22 cellular contexts compared by ENCODE assay signal in the genomic region with DNA sequence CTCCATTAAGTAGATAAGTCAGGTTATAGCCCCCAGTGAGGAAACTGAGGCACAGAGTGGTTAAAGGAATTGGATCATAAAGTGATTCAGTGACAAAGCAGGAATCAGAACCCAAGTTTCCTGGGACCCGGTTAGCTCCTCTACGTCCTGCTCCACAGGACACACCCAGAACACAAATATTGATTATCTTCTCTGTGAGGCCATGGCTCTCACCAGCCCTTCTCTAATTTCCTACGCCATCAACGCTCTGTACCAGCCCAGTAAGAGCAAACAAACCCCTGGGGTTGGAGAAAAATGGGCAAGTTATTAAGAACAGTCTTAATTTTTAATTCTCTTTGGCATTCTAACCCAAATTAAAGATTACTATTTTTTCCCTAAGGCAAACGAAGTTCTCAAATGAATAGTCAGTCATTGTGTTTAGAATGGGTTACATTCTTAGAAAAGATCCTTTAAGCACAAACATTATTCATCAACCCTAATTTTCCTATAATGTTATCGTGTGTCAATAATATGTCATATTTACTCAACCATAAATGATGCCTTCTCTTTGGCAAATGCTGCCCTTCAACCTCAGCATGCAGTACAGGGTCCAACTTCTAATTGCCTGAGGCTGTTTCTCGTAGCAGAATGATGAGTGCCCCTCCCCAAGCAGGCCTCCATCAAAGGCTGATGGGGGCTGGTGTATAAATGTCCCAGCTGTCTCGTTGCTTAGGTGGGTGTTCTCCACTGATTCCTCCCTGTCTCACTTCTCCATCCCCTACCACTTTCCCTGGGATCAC. TPM values are rescaled to one million over a fixed set of nuclear protein-coding genes. Genes with fewer than 3 reads are reported as not detected.
DNase-seq lines count a peak whose midpoint lies in the region; ATAC-seq and TF ChIP-seq lines count a peak whose summit lies in the region.
"Had no signal": no experiment of that assay in that cellular context is flagged by ENCODE, and none has a peak within 500 bp of the region (broad histone marks: within the 10 kb centered on the region; RNA-seq: fewer than 3 reads in every experiment).

No MANE protein-coding gene starts in this region.

- H3K27ac Mint-ChIP-seq in naive B cell: peak overlapping the region in 4 of 6 donors; percentile 22 to 95 (median 60)
- H3K27ac Mint-ChIP-seq: activated B cell treated with CpG ODN at 0.5 μM for 24 hours had no signal

- H3K36me3 ChIP-seq in PC-3 (ENCODE audit: low read depth, low read length): no peaks in the 10 kb centered on the region
- no peaks in the 10 kb centered on the region for H3K36me3 ChIP-seq in breast epithelium

- POLR2A ChIA-PET in PC-3 (lab: Charles Lee; ENCODE audit: unreplicated experiment): no interaction called here

- H3K4me1 Mint-ChIP-seq in naive B cell: peaks cover 2 to 19% (median 6%) of the 10 kb centered on the region in 3 donors
- H3K4me1 Mint-ChIP-seq: activated B cell treated with CpG ODN at 0.5 μM for 24 hours had no signal

- no peak overlapping the region for H2AFZ ChIP-seq in PC-3 (ENCODE audit: low read length)
- H2AFZ ChIP-seq: PC-9 had no signal

- H3K27me3 ChIP-seq in PC-3 (ENCODE audit: low read length) (no peaks in the 10 kb centered on the region), breast epithelium (no peaks in the 10 kb centered on the region)

- H4K20me1 ChIP-seq in PC-3 (ENCODE audit: low read length): no peaks in the 10 kb centered on the region

- no peaks in the 10 kb centered on the region for H3K79me2 ChIP-seq in PC-3 (ENCODE audit: low read length)

- TF ChIP-seq CTCF in PC-3 (conservative IDR thresholded peaks at IDR 0.05; ENCODE audit: low read depth, low read length) (no peak), breast epithelium (IDR thresholded peaks at IDR 0.05) (no peak)

- no peak overlapping the region for H3K9ac ChIP-seq in PC-3 (ENCODE audit: low read length)

- TF ChIP-seq POLR2A in breast epithelium (IDR thresholded peaks at IDR 0.05): no peak

- CTCF ChIA-PET in PC-3 (lab: Charles Lee): no interaction called here

- no peak overlapping the region for H3K4me3 Mint-ChIP-seq in naive B cell
- H3K4me3 Mint-ChIP-seq: activated B cell treated with CpG ODN at 0.5 μM for 24 hours; central memory CD8-positive, alpha-beta T cell had no signal

- H3F3A ChIP-seq in PC-3 (ENCODE audit: low read length, unreplicated experiment): no peaks in the 10 kb centered on the region

- no peaks in the 10 kb centered on the region for H3K27me3 Mint-ChIP-seq in naive B cell
- H3K27me3 Mint-ChIP-seq: activated B cell treated with CpG ODN at 0.5 μM for 24 hours; central memory CD8-positive, alpha-beta T cell had no signal

- H3K4me3 ChIP-seq in PC-3 (ENCODE audit: low read length) (0 out of 2 replicates have a peak overlapping the region, but pooled peaks have one; percentile 7), breast epithelium (no peak overlapping the region)
- H3K4me3 ChIP-seq: lower lobe of right lung, PC-9 had no signal

- peak; percentile 45 for ATAC-seq in PC-3
- ATAC-seq in naive B cell (ENCODE audit: low read depth in 2 of 2): no peak
- no peak for ATAC-seq in HG03378 (IDR thresholded peaks at IDR 0.05; ENCODE audit: unreplicated experiment)
- no peak for ATAC-seq in HG03432 (IDR thresholded peaks at IDR 0.05; ENCODE audit: unreplicated experiment)
- ATAC-seq: lower lobe of right lung had no signal

- H3K9me3 Mint-ChIP-seq in naive B cell: no peaks in the 10 kb centered on the region
- H3K9me3 Mint-ChIP-seq: activated B cell treated with CpG ODN at 0.5 μM for 24 hours; central memory CD8-positive, alpha-beta T cell had no signal

- intact Hi-C loops in PC-3 (cut with micrococcal nuclease) (no loop called here), breast epithelium (cut with DNase I; ENCODE audit: low total_unique reads) (no loop called here)

- H3K4me1 ChIP-seq in PC-3 (ENCODE audit: insufficient read depth, low read length) (peaks cover 38% of the 10 kb centered on the region), breast epithelium (no peaks in the 10 kb centered on the region)
- H3K4me1 ChIP-seq: lower lobe of right lung had no signal

- H3K36me3 Mint-ChIP-seq in naive B cell: peaks cover 18 to 37% of the 10 kb centered on the region in 2 donors

- H3K9me3 ChIP-seq in PC-3 (ENCODE audit: low read length) (no peaks in the 10 kb centered on the region), breast epithelium (no peaks in the 10 kb centered on the region)
- H3K9me3 ChIP-seq: lower lobe of right lung had no signal

- no peaks in the 10 kb centered on the region for H3K9me2 ChIP-seq in PC-3 (replicated peaks; ENCODE audit: low read length)

- H3K27ac ChIP-seq in PC-3 (ENCODE audit: low read length): peak overlapping the region; percentile 68
- no peak overlapping the region for H3K27ac ChIP-seq in breast epithelium
- H3K27ac ChIP-seq: lower lobe of right lung, PC-9 had no signal

- peak; percentile 11 for DNase-seq in NCI-H1105 treated with DMSO at 0.1 percent for 48 hours (lab: John Stamatoyannopoulos, UW)
- DNase-seq in NCI-H1105 (lab: John Stamatoyannopoulos, UW): no peak
- DNase-seq in NCI-H1092 (lab: John Stamatoyannopoulos, UW): peak; percentile 44
- peak; percentile 63 for DNase-seq in PC-3
- DNase-seq in naive B cell: no peak
- DNase-seq in breast epithelium (ENCODE audit: low spot score in 2 of 2): no peak
- DNase-seq: activated B cell treated with CpG ODN at 0.5 μM for 24 hours; activated CD4-positive, alpha-beta T cell treated with anti-CD3 and anti-CD28 coated beads, Interleukin-2, amount 50 U/mL, for 48 hours; activated CD8-positive, alpha-beta memory T cell treated with anti-CD3 and anti-CD28 coated beads, Interleukin-2, amount 50 U/mL, for 48 hours; activated effector memory CD4-positive, alpha-beta T cell treated with Interleukin-2 at 50 U/mL for 16 hours; AML-193; EL; glutamatergic neuron; lower lobe of right lung; NCI-H1694 treated with DMSO at 0.1 percent for 48 hours; occipital lobe; PC-9; SHP77 treated with DMSO at 0.1 percent for 48 hours; T-helper 9 cell had no signal

- BruUV-seq in PC-3 (replicated peaks; lab: Mats Ljungman, UMichigan): no TSS peak

- H3K4me2 ChIP-seq in PC-3 (ENCODE audit: low read length): peak overlapping the region; percentile 70
- H3K4me2 ChIP-seq: PC-9 had no signal

RNA-seq across cellular contexts. Expression of a gene that starts 25.4 kb away (rescaled TPM):
- 39.2 and 47.0 TPM in 2 replicates for total RNA-seq in PC-3 (2014; rRNA removed)
- 10 to 100 TPM; 36.7 to 68.0 (median 45.8) TPM for polyA plus RNA-seq in naive B cell (ENCODE audit: low read depth in 6 of 6)
- 100 to 1,000 TPM in 2 of 3 donors, 10 to 100 TPM in 1; 95.7 to 118 (median 116) TPM for total RNA-seq in breast epithelium

Comparison
In these comparisons a context has a peak if more than half of its experiments do, and no peak if none do; other contexts are left out.
1. DNase-seq: peak in NCI-H1105 treated with DMSO at 0.1 percent for 48 hours (single experiment), NCI-H1092 (single experiment) and PC-3 (single experiment); none in NCI-H1105 (single experiment), naive B cell (single experiment) and breast epithelium (0 of 2).